Comparison of ENCODE assay signal across 9 cellular contexts in the genomic region with DNA sequence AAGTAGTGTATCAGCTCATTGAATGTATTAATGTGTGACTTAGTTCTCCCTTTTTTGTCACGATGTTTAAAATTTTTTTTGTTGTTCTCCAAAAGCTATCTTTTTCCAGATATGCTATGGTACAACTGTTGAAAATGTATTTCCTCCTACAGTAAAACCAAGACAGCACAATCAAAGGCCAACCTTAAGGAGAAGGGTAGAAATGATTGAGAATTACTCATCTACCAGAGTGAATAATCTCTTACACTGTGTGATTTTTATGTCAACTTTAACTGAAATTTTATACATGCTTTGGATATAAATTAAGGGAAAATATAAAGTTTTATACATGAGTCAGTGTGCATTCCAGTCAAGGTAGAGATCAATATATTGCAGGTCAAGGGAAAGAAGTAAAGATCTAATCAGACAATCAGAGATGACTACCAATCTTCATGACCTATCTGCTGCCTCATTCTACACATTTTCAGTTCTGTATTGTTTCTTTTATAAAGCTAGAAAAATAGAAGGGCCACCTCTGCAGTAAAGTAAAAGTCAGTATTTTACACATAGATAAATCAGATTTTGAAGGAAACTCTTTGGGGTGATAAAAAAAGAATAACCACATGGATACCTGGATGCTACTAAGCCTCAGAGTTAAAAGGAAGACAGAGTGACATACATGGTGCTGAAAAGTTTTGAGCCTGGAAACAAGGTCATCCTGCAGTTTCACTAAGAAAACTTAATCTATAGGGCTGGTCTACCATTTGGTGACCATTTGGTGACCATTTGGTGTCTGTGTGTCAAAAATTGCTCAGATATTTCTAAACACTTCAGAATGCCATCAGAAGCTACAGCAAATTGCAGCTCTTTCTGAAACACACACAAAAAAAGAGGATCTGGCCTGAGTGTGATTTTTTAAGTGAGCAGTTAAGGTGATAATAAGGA. TPM values are rescaled to one million over a fixed set of nuclear protein-coding genes. Genes with fewer than 3 reads are reported as not detected.
DNase-seq lines count a peak whose midpoint lies in the region; ATAC-seq and TF ChIP-seq lines count a peak whose summit lies in the region.
"Had no signal": no experiment of that assay in that cellular context is flagged by ENCODE, and none has a peak within 500 bp of the region (broad histone marks: within the 10 kb centered on the region; RNA-seq: fewer than 3 reads in every experiment).

No MANE protein-coding gene starts in this region.

- H3K36me3 ChIP-seq in duodenal mucosa (ENCODE audit: control insufficient read depth in 1 of 2, insufficient read depth in 2 of 2, low read length in 2 of 2) (no peaks in the 10 kb centered on the region), neural progenitor cell (no peaks in the 10 kb centered on the region)

- peaks cover 11% of the 10 kb centered on the region for H3F3A ChIP-seq in neural progenitor cell (ENCODE audit: low read depth)

- H3K36me3 Mint-ChIP-seq in neural progenitor cell, result peaks cover 8% of the 10 kb centered on the region

- H3K9me3 ChIP-seq in duodenal mucosa (ENCODE audit: control insufficient read depth in 1 of 2, low read length in 2 of 2) (peaks cover 0 to 6% of the 10 kb centered on the region in 2 donors), neural progenitor cell (ENCODE audit: low read depth) (no peaks in the 10 kb centered on the region)

- TF ChIP-seq CTCF in neural progenitor cell (IDR thresholded peaks at IDR 0.05) (no peak), GM13977 (IDR thresholded peaks at IDR 0.05; ENCODE audit: extremely low read depth, insufficient read depth, missing control alignments) (no peak)

- peak overlapping the region; percentile 89 for H3K4me3 Mint-ChIP-seq in neural progenitor cell

- H3K9me3 Mint-ChIP-seq in neural progenitor cell, result peaks cover 10% of the 10 kb centered on the region

- no peak overlapping the region for H3K27ac ChIP-seq in duodenal mucosa (ENCODE audit: low read depth, low read length)
- no peak overlapping the region for H3K27ac ChIP-seq in neural progenitor cell

- peaks cover 7% of the 10 kb centered on the region for H4K20me1 ChIP-seq in neural progenitor cell (ENCODE audit: low read depth)

- no peak overlapping the region for H2AFZ ChIP-seq in neural progenitor cell (replicated peaks)

- no peak overlapping the region for H3K9ac ChIP-seq in duodenal mucosa (ENCODE audit: low read depth in 1 of 2, low read length in 2 of 2)
- peak overlapping the region; percentile 47 for H3K9ac ChIP-seq in neural progenitor cell

- peaks cover 64% of the 10 kb centered on the region for H3K79me2 ChIP-seq in neural progenitor cell (ENCODE audit: low read depth)

- peaks cover 2% of the 10 kb centered on the region for H3K27me3 Mint-ChIP-seq in neural progenitor cell (ENCODE audit: insufficient read depth, low read depth)

- H3K27ac Mint-ChIP-seq in neural progenitor cell, result no peak overlapping the region

- peak; percentile 6 for DNase-seq in CD1c-positive myeloid dendritic cell (ENCODE audit: extremely low spot score)
- DNase-seq in neural progenitor cell (ENCODE audit: low spot score), result peak; percentile 4
- DNase-seq in GM13977 (ENCODE audit: low spot score), result no peak
- DNase-seq in iPS-NIHi7 (ENCODE audit: extremely low spot score), result no peak
- DNase-seq: NCI-H1105 treated with DMSO at 0.1 percent for 48 hours had no signal

- in situ Hi-C loops in GM13977 (cut with MboI; ENCODE audit: low pct_unique_long_range_greater_than_20kb, low sequenced_read_pairs, unreplicated experiment), result no loop called here

- H3K4me3 ChIP-seq in duodenal mucosa (ENCODE audit: low read depth in 1 of 2, low read length in 2 of 2) (peak overlapping the region; percentile 65 to 84), neural progenitor cell (peak overlapping the region; percentile 79)

- peak overlapping the region; percentile 91 for H3K4me2 ChIP-seq in neural progenitor cell

- H3K4me1 Mint-ChIP-seq in neural progenitor cell, result peaks cover 30% of the 10 kb centered on the region

- ATAC-seq in HG02884 (IDR thresholded peaks at IDR 0.05; ENCODE audit: unreplicated experiment) (peak; percentile 40), GM19397 (IDR thresholded peaks at IDR 0.05; ENCODE audit: unreplicated experiment) (no peak), GM19035 (IDR thresholded peaks at IDR 0.05; ENCODE audit: unreplicated experiment) (no peak)

- H3K27me3 ChIP-seq in duodenal mucosa (ENCODE audit: control insufficient read depth in 1 of 2, insufficient read depth in 2 of 2, low read length in 2 of 2), result no peaks in the 10 kb centered on the region
- H3K27me3 ChIP-seq in neural progenitor cell, result no peaks in the 10 kb centered on the region

- H3K4me1 ChIP-seq in duodenal mucosa (ENCODE audit: control insufficient read depth in 1 of 2, insufficient read depth in 2 of 2, low read length in 2 of 2) (peaks cover 0 to 24% of the 10 kb centered on the region in 2 donors), neural progenitor cell (peaks cover 23% of the 10 kb centered on the region)

RNA-seq across cellular contexts. Expression of a gene that starts 1.6 kb away (rescaled TPM):
- 29.5 and 40.3 TPM in 2 replicates for total RNA-seq in neural progenitor cell (ENCODE audit: low replicate concordance)

RNA-seq across cellular contexts. Expression of a gene that starts 55.9 kb away (rescaled TPM):
- total RNA-seq in neural progenitor cell (ENCODE audit: low replicate concordance), result 17.9 and 28.1 TPM in 2 replicates

Comparison
In these comparisons a context has a peak if more than half of its experiments do, and no peak if none do; other contexts are left out.
1. DNase-seq: peak in CD1c-positive myeloid dendritic cell (single experiment) and neural progenitor cell (single experiment); none in GM13977 (single experiment) and iPS-NIHi7 (single experiment).